ENCODE assay signal across 10 cellular contexts in the genomic region with DNA sequence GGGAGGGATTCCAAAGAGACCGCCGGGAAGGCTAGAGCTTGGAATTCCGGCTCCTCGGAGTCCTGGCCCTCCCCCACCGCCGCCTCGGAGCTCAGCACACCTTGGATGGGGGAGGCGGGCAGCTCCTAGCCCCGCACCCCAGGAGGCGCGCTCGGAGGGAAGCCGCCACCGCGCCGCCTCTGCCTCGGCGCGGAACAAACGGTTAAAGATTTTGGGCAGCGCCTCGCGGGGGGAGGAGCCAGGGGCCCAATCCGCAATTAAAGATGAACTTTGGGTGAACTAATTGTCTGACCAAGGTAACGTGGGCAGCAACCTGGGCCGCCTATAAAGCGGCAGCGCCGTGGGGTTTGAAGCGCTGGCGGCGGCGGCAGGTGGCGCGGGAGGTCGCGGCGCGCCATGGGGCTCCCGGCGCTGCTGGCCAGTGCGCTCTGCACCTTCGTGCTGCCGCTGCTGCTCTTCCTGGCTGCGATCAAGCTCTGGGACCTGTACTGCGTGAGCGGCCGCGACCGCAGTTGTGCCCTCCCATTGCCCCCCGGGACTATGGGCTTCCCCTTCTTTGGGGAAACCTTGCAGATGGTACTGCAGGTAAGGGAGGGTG. TPM values are rescaled to one million over a fixed set of nuclear protein-coding genes. Genes with fewer than 3 reads are reported as not detected.
DNase-seq lines count a peak whose midpoint lies in the region; ATAC-seq, FAIRE-seq and TF ChIP-seq lines count a peak whose summit lies in the region.
"Had no signal": no experiment of that assay in that cellular context is flagged by ENCODE, and none has a peak within 500 bp of the region (broad histone marks: within the 10 kb centered on the region; RNA-seq: fewer than 3 reads in every experiment).

A gene with protein sequence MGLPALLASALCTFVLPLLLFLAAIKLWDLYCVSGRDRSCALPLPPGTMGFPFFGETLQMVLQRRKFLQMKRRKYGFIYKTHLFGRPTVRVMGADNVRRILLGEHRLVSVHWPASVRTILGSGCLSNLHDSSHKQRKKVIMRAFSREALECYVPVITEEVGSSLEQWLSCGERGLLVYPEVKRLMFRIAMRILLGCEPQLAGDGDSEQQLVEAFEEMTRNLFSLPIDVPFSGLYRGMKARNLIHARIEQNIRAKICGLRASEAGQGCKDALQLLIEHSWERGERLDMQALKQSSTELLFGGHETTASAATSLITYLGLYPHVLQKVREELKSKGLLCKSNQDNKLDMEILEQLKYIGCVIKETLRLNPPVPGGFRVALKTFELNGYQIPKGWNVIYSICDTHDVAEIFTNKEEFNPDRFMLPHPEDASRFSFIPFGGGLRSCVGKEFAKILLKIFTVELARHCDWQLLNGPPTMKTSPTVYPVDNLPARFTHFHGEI (plus strand): TSS at position 355 of the 598 bp plus-strand sequence. CDS start 42 bp downstream, at position 397.

- no peaks in the 10 kb centered on the region for H3K9me3 ChIP-seq in GM12878 (replicated peaks; ENCODE audit: control insufficient read depth, insufficient read depth, low read length)

- POLR2A ChIA-PET in AG04449 (lab: Yijun Ruan, JAX) (no interaction called here), GM12878 (lab: Charles Lee) (no interaction called here)

- H3K9me3 Mint-ChIP-seq in IgD-negative memory B cell: no peaks in the 10 kb centered on the region

- peaks cover 28 to 36% of the 10 kb centered on the region in 2 experiments; a peak in 3 of 4 replicates for H3K27me3 ChIP-seq in GM12878 (replicated peaks in 1 of 2; ENCODE audit: control insufficient read depth in 2 of 2, insufficient read depth in 2 of 2, low read length in 1 of 2)

- SMC1A ChIA-PET in GM12878 (lab: Charles Lee; ENCODE audit: uncharacterized antibody, unreplicated experiment): no interaction called here

- H3K4me1 Mint-ChIP-seq in IgD-negative memory B cell: peaks cover 11 to 28% (median 23%) of the 10 kb centered on the region in 3 donors

- H3K36me3 Mint-ChIP-seq in IgD-negative memory B cell: no peaks in the 10 kb centered on the region

- no peaks in the 10 kb centered on the region for H3K79me2 ChIP-seq in GM12878 (ENCODE audit: control insufficient read depth, insufficient read depth, low read length)

- TF ChIP-seq RAD21 in GM12878 (IDR thresholded peaks at IDR 0.05; ENCODE audit: insufficient read depth, low read depth, low read length): no peak

- no peak within 1 kb of the TSS for H2AFZ ChIP-seq in GM12878 (ENCODE audit: control insufficient read depth, low read depth, low read length)

- no TSS peak for BruUV-seq in GM12878 (replicated peaks; lab: Mats Ljungman, UMichigan)

- FAIRE-seq in GM12878 (lab: Jason Lieb, UNC): no peak
- FAIRE-seq: GM18507 had no signal

- peak within 1 kb of the TSS in 2 of 3 donors; percentile 42 to 78 for H3K27ac Mint-ChIP-seq in IgD-negative memory B cell

- TF ChIP-seq POLR2A in GM12878 (IDR thresholded peaks at IDR 0.05; ENCODE audit: low read depth, low read length): no peak

- H4K20me1 ChIP-seq in GM12878 (ENCODE audit: control insufficient read depth, insufficient read depth): no peaks in the 10 kb centered on the region; the same call in 1 of the 2 replicates

- ATAC-seq in GM12878: peak; percentile 52
- no peak for ATAC-seq in HG03439 (IDR thresholded peaks at IDR 0.05; ENCODE audit: unreplicated experiment)
- no peak for ATAC-seq in HG03280 (IDR thresholded peaks at IDR 0.05; ENCODE audit: unreplicated experiment)

- no peak within 1 kb of the TSS for H3K27ac ChIP-seq in GM12878 (ENCODE audit: control insufficient read depth, insufficient read depth)

- intact Hi-C loops in GM12878 (cut with micrococcal nuclease; ENCODE audit: unreplicated experiment): loop anchor here (10.0 kb wide), 2 partner anchors 189 to 431 kb away; no protein-coding TSS in a partner anchor

- peaks cover 18% of the 10 kb centered on the region for H3K4me1 ChIP-seq in GM12878 (ENCODE audit: control insufficient read depth, insufficient read depth, low read length)

- no peak for TF ChIP-seq CTCF in AG04449 (IDR thresholded peaks at IDR 0.05; ENCODE audit: insufficient read depth, low read length, missing control alignments)
- TF ChIP-seq CTCF in GM12878 (IDR thresholded peaks at IDR 0.05 in 2 of 3, conservative IDR thresholded peaks at IDR 0.05 in 1 of 3; ENCODE audit: control insufficient read depth in 2 of 3, extremely low read depth in 1 of 3, insufficient read depth in 1 of 3, low read depth in 3 of 3, low read length in 3 of 3): 0 out of 6 replicates have a peak, but pooled peaks of 1 of the 3 experiments have one; percentile 7

- no peak within 1 kb of the TSS for H3K9ac ChIP-seq in GM12878 (ENCODE audit: control insufficient read depth, insufficient read depth, low read length)

- H3K27me3 Mint-ChIP-seq in IgD-negative memory B cell: peaks cover 61% of the 10 kb centered on the region

- CTCF ChIA-PET in AG04449 (lab: Yijun Ruan, JAX) (interaction anchor here (1.4 to 5.4 kb wide), 5 partner anchors 11 to 218 kb away, joined by 3 to 33 read pairs (median 6); no protein-coding TSS in a partner anchor), GM12878 (lab: Yijun Ruan, JAX) (no interaction called here)

- no peak for DNase-seq in AG04449 (ENCODE audit: low read depth, low spot score)
- no peak for DNase-seq in GM12878 (ENCODE audit: low read depth, low spot score)
- DNase-seq in mucosa of gallbladder (ENCODE audit: low spot score): peak; percentile 8
- DNase-seq in NCI-H2107 (lab: John Stamatoyannopoulos, UW): no peak
- DNase-seq in DMS153 (lab: John Stamatoyannopoulos, UW): no peak

- RAD21 ChIA-PET in GM12878 (lab: Charles Lee; ENCODE audit: unreplicated experiment): no interaction called here

- H3K36me3 ChIP-seq in GM12878 (ENCODE audit: control insufficient read depth in 2 of 2, insufficient read depth in 2 of 2, low read length in 1 of 2): no peaks in the 10 kb centered on the region

- H3K4me3 Mint-ChIP-seq in IgD-negative memory B cell: peak within 1 kb of the TSS; percentile 79 to 95 (median 90)

- peak within 1 kb of the TSS; percentile 15 for H3K4me3 ChIP-seq in AG04449 (ENCODE audit: low read depth, low read length)
- H3K4me3 ChIP-seq in GM12878: peak within 1 kb of the TSS; percentile 55; the same call in 1 of the 2 replicates

- 2% methylated on average over 47 of the region's 51 CpGs for WGBS in GM12878 (ENCODE audit: insufficient coverage, insufficient replicate concordance, low lambda C conversion rate, missing lambda C conversion rate)

- in situ Hi-C loops in GM12878 (cut with MboI): no loop called here

- no peak for TF ChIP-seq EP300 in GM12878 (IDR thresholded peaks at IDR 0.05; ENCODE audit: borderline replicate concordance in 1 of 2, control insufficient read depth in 1 of 2, low read depth in 2 of 2, low read length in 2 of 2)

- peak within 1 kb of the TSS; percentile 69 for H3K4me2 ChIP-seq in GM12878 (ENCODE audit: control insufficient read depth, insufficient read depth)

TF ChIP-seq in GM12878, 131 proteins besides CTCF, POLR2A, EP300 and RAD21 (continues in another document):
- TF ChIP-seq MEF2A (IDR thresholded peaks at IDR 0.05; ENCODE audit: insufficient read depth, low read depth, low read length) (no peak), MTA2 (IDR thresholded peaks at IDR 0.05; ENCODE audit: low read depth) (no peak), STAT1 (conservative IDR thresholded peaks at IDR 0.05) (no peak), ZNF622 (IDR thresholded peaks at IDR 0.05) (no peak), GATAD2B (conservative IDR thresholded peaks at IDR 0.05; ENCODE audit: low read depth) (no peak), JUNB (IDR thresholded peaks at IDR 0.05) (no peak), EGR1 (IDR thresholded peaks at IDR 0.05; ENCODE audit: borderline replicate concordance in 1 of 2, low read depth in 2 of 2, low read length in 2 of 2) (no peak), IRF4 (IDR thresholded peaks at IDR 0.05; ENCODE audit: low read depth, low read length) (no peak), CBX5 (IDR thresholded peaks at IDR 0.05; ENCODE audit: low read depth) (no peak), YY1 (IDR thresholded peaks at IDR 0.05; ENCODE audit: low read depth, low read length) (no peak), KAT2A (conservative IDR thresholded peaks at IDR 0.05; ENCODE audit: control insufficient read depth, low read depth, low read length) (no peak)
- TF ChIP-seq, protein P1, sequence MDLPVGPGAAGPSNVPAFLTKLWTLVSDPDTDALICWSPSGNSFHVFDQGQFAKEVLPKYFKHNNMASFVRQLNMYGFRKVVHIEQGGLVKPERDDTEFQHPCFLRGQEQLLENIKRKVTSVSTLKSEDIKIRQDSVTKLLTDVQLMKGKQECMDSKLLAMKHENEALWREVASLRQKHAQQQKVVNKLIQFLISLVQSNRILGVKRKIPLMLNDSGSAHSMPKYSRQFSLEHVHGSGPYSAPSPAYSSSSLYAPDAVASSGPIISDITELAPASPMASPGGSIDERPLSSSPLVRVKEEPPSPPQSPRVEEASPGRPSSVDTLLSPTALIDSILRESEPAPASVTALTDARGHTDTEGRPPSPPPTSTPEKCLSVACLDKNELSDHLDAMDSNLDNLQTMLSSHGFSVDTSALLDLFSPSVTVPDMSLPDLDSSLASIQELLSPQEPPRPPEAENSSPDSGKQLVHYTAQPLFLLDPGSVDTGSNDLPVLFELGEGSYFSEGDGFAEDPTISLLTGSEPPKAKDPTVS (IDR thresholded peaks at IDR 0.05; ENCODE audit: low read depth, low read length): no peak
- TF ChIP-seq, protein P2, sequence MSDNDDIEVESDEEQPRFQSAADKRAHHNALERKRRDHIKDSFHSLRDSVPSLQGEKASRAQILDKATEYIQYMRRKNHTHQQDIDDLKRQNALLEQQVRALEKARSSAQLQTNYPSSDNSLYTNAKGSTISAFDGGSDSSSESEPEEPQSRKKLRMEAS (IDR thresholded peaks at IDR 0.05; ENCODE audit: low read depth, low read length): no peak

RNA-seq across cellular contexts. Expression of the gene that starts here (rescaled TPM):
- polyA plus RNA-seq in IgD-negative memory B cell (not detected), GM12878 (2011; rRNA removed) (not detected in 2 replicates), GM12878 (2014; fragmentation: Illumina TruSeq; extraction: Trizol) (not detected in 2 replicates), GM12878 (2014; fragmentation: Nextera tagmentation; extraction: Ambion mirVana) (not detected), GM12878 (2014; rRNA removed) (not detected in 2 replicates), GM12878 (2016; fragmentation: Nextera tagmentation; extraction: Ambion mirVana) (not detected)
- total RNA-seq in GM12878 (2013; cell fraction: nucleolus; rRNA removed): not detected in 2 replicates
- total RNA-seq in GM12878 (2014; rRNA removed) (not detected in 2 replicates), GM12878 (2014; rRNA removed; fragmentation: Illumina TruSeq; extraction: Trizol) (not detected in 2 replicates), GM12878 (2021) (not detected in 2 replicates), mucosa of gallbladder (not detected)
- polyA plus RNA-seq in GM12878 (2011; ENCODE audit: low read depth): not detected
- polyA plus RNA-seq in GM12878 (2011; cell fraction: cytosol; rRNA removed): 0.01 TPM in 1 of 2 replicates, not detected in the other
- polyA plus RNA-seq in GM12878 (2011; cell fraction: nucleus; rRNA removed): not detected in 2 replicates
- 0.10 TPM in 1 of 2 replicates, not detected in the other for polyA plus RNA-seq in GM12878 (2012)
- polyA minus RNA-seq in GM12878 (2011; rRNA and poly(A)+ RNA removed): not detected in 2 replicates
- polyA minus RNA-seq in GM12878 (2011; cell fraction: cytosol; rRNA and poly(A)+ RNA removed): not detected in 2 replicates
- not detected in 2 replicates for polyA minus RNA-seq in GM12878 (2011; cell fraction: nucleus; rRNA and poly(A)+ RNA removed)
- total RNA-seq: myocyte had no signal

Comparison
In these comparisons a context has a peak if more than half of its experiments do, and no peak if none do; other contexts are left out.
1. Peak in ATAC-seq, H3K4me3 ChIP-seq and H3K4me2 ChIP-seq in GM12878; RNA of the gene not detected or under 1 TPM.
2. Peak in DNase-seq in mucosa of gallbladder; RNA of the gene not detected or under 1 TPM.